In genomic region chr12:98213556-98213955, GRCh38 we compare ENCODE assay signal across 30 cellular contexts.
"Had no signal": no experiment of that assay in that cellular context is flagged by ENCODE, and none has a peak within 500 bp of the region (broad histone marks: within the 10 kb centered on the region; RNA-seq: fewer than 3 reads in every experiment).

No MANE protein-coding gene starts in this region.

- H3K27me3 Mint-ChIP-seq: activated T-cell treated with anti-CD3 and anti-CD28 coated beads, Interleukin-2, amount 50 U/mL, for 24 hours had no signal

- H3K4me1 Mint-ChIP-seq: activated naive CD4-positive, alpha-beta T cell treated with anti-CD3 and anti-CD28 coated beads, Interleukin-2, amount 50 U/mL, for 24 hours had no signal

- H3K4me3 ChIP-seq: ascending aorta, cardiac muscle cell, K562, SK-N-MC had no signal

- H3K4me1 ChIP-seq: ascending aorta had no signal

- H3K27ac ChIP-seq: ascending aorta, brain microvascular endothelial cell, cardiac muscle cell, SK-N-MC, WERI-Rb-1 had no signal

- H3K27ac Mint-ChIP-seq: activated CD8-positive, alpha-beta T cell treated with anti-CD3 and anti-CD28 coated beads, Interleukin-2, amount 10 ng/mL, durations not matched to agents 7 days and 5 days; activated naive CD4-positive, alpha-beta T cell treated with anti-CD3 and anti-CD28 coated beads, Interleukin-2, amount 50 U/mL, for 24 hours; activated T-cell treated with anti-CD3 and anti-CD28 coated beads, Interleukin-2, amount 50 U/mL, for 24 hours; activated T-helper 1 cell treated with anti-CD3 and anti-CD28 coated beads, Interleukin-12 subunit alpha, Interleukin-12 subunit beta, Interleukin-2, Interleukin-4 antibody, amounts not matched to agents 30 ng/mL and 10 ng/mL and 1 ng/mL, durations not matched to agents 14 hours and 24 hours and 36 hours had no signal

- H3K9me3 ChIP-seq: ascending aorta had no signal

- ATAC-seq: activated CD4-positive, CD25-positive, alpha-beta regulatory T cell treated with anti-CD3 and anti-CD28 coated beads, Interleukin-2, amount 50 U/mL, for 24 hours; activated CD8-positive, alpha-beta T cell treated with anti-CD3 and anti-CD28 coated beads, Interleukin-2, amount 10 ng/mL, durations not matched to agents 7 days and 5 days; K562; Panc1; Right ventricle myocardium inferior had no signal

- H3K36me3 ChIP-seq: ascending aorta, brain microvascular endothelial cell, cardiac muscle cell, WERI-Rb-1 had no signal

- H3K9me3 Mint-ChIP-seq: activated naive CD4-positive, alpha-beta T cell treated with anti-CD3 and anti-CD28 coated beads, Interleukin-2, amount 50 U/mL, for 24 hours; activated T-cell treated with anti-CD3 and anti-CD28 coated beads, Interleukin-2, amount 50 U/mL, for 24 hours; activated T-helper 1 cell treated with anti-CD3 and anti-CD28 coated beads, Interleukin-12 subunit alpha, Interleukin-12 subunit beta, Interleukin-2, Interleukin-4 antibody, amounts not matched to agents 30 ng/mL and 10 ng/mL and 1 ng/mL, durations not matched to agents 14 hours and 24 hours and 36 hours had no signal

- H3K4me3 Mint-ChIP-seq: activated CD8-positive, alpha-beta T cell treated with anti-CD3 and anti-CD28 coated beads, Interleukin-2, amount 10 ng/mL, durations not matched to agents 7 days and 5 days; activated naive CD4-positive, alpha-beta T cell treated with anti-CD3 and anti-CD28 coated beads, Interleukin-2, amount 50 U/mL, for 24 hours; activated T-cell treated with anti-CD3 and anti-CD28 coated beads, Interleukin-2, amount 50 U/mL, for 24 hours; activated T-helper 1 cell treated with anti-CD3 and anti-CD28 coated beads, Interleukin-12 subunit alpha, Interleukin-12 subunit beta, Interleukin-2, Interleukin-4 antibody, amounts not matched to agents 30 ng/mL and 10 ng/mL and 1 ng/mL, durations not matched to agents 14 hours and 24 hours and 36 hours had no signal

- H3K36me3 Mint-ChIP-seq: activated naive CD4-positive, alpha-beta T cell treated with anti-CD3 and anti-CD28 coated beads, Interleukin-2, amount 50 U/mL, for 24 hours had no signal

- H3K27me3 ChIP-seq: ascending aorta, brain microvascular endothelial cell, cardiac muscle cell had no signal

- DNase-seq: activated CD4-positive, alpha-beta T cell treated with anti-CD3 and anti-CD28 coated beads for 48 hours; activated CD4-positive, alpha-beta T cell treated with anti-CD3 and anti-CD28 coated beads, Interleukin-2, amount 50 U/mL, for 4 hours; activated CD8-positive, alpha-beta memory T cell treated with anti-CD3 and anti-CD28 coated beads, Interleukin-2, amount 50 U/mL, for 48 hours; activated CD8-positive, alpha-beta T cell treated with anti-CD3 and anti-CD28 coated beads, Interleukin-2, amount 10 ng/mL, durations not matched to agents 7 days and 5 days; activated effector memory CD4-positive, alpha-beta T cell treated with Interleukin-2 at 50 U/mL for 16 hours; activated naive CD4-positive, alpha-beta T cell; activated T-cell treated with anti-CD3 and anti-CD28 coated beads, Interleukin-2, amount 50 U/mL, for 24 hours; amniotic stem cell; brain microvascular endothelial cell; Karpas-422; MM.1S; NCI-H1105; NCI-H1436; NCI-H187 treated with DMSO at 0.1 percent for 48 hours; NCI-H2081 treated with DMSO at 0.1 percent for 48 hours; NCI-H446; NCI-H524; OCI-M1; RPMI8226; T-helper 1 cell; WERI-Rb-1 had no signal
